In the genomic region with DNA sequence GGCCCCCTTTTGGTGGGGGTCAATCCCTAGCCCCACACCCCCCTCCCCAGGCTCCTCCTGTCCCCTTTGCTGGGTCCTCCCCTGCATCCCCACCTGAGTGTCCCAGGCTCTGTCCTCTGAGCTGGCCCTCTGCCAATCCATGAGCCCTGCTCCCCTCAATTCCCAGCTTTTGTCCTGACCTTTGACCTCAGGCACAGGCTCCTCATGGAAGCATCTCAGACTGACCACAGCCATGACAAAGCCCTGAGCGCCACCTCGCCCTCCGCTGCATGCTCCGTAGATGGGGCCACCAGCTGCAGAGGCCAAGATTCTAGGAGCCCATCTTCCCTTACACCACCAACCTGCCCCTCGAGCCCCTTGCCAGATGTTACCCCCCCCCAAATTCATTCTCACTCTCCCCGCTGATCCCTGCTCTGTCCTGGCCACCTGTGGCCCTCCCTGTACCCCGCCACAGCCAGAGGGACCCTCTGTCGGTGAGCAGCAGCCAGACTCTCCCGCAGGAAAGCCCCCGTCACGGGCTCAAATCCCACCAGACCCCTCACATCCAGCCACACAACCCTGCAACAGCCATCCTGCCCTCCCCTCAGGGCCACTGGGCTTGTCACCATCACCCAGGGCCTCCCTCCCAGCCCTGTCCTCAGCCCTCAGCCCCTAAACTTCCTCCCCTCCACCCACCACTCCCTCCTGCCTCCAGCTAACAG, we compare ENCODE assay signal across 1 cellular context.
TF ChIP-seq lines count a peak whose summit lies in the region.

No MANE protein-coding gene starts in this region.

TF ChIP-seq in GM23338, 12 proteins besides CTCF, POLR2A, EP300 and RAD21 (continued from another document):
- no peak for TF ChIP-seq CREB1 (CRISPR knock-in tag; IDR thresholded peaks at IDR 0.05; ENCODE audit: low read depth)
